ENCODE assay signal across 19 cellular contexts in genomic region chr11:4643682-4644081, GRCh38. TPM values are rescaled to one million over a fixed set of nuclear protein-coding genes. Genes with fewer than 3 reads are reported as not detected.
A peak's percentile ranks its signal among the peaks of the same experiment; 100 is the strongest.
DNase-seq lines count a peak whose midpoint lies in the region; ATAC-seq and TF ChIP-seq lines count a peak whose summit lies in the region.
"Had no signal": no experiment of that assay in that cellular context is flagged by ENCODE, and none has a peak within 500 bp of the region (broad histone marks: within the 10 kb centered on the region; RNA-seq: fewer than 3 reads in every experiment).

A gene with protein sequence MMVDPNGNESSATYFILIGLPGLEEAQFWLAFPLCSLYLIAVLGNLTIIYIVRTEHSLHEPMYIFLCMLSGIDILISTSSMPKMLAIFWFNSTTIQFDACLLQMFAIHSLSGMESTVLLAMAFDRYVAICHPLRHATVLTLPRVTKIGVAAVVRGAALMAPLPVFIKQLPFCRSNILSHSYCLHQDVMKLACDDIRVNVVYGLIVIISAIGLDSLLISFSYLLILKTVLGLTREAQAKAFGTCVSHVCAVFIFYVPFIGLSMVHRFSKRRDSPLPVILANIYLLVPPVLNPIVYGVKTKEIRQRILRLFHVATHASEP (plus strand): TSS chr11:4643982. CDS start chr11:4652527, 8,545 bp downstream.

- H3K27ac Mint-ChIP-seq in MCF 10A (ENCODE audit: low read depth, unreplicated experiment) (peak within 1 kb of the TSS; percentile 17), chondrocyte (ENCODE audit: unreplicated experiment) (peak within 1 kb of the TSS; percentile 10), neural crest cell (ENCODE audit: unreplicated experiment) (peak within 1 kb of the TSS; percentile 83)
- H3K27ac Mint-ChIP-seq in stimulated activated memory B cell treated with anti-CD40 and anti-IgM and Interleukin-4, amounts not matched to agents 10 μg/mL and 1 μg/mL and 100 μg/mL, for 72 hours, result no peak within 1 kb of the TSS
- H3K27ac Mint-ChIP-seq: CD8-positive, alpha-beta T cell had no signal

- TF ChIP-seq CTCF in MCF 10A (IDR thresholded peaks at IDR 0.05; ENCODE audit: unreplicated experiment) (no peak), mammary epithelial cell (conservative IDR thresholded peaks at IDR 0.05 in 1 of 2, IDR thresholded peaks at IDR 0.05 in 1 of 2; ENCODE audit: extremely low read depth in 1 of 2, insufficient read depth in 1 of 2, low read depth in 1 of 2, low read length in 2 of 2) (no peak), chondrocyte (IDR thresholded peaks at IDR 0.05) (no peak), neural crest cell (conservative IDR thresholded peaks at IDR 0.05) (no peak)

- no TSS peak for BruUV-seq in MCF 10A (replicated peaks; lab: Mats Ljungman, UMichigan)
- no TSS peak for BruUV-seq in mammary epithelial cell (replicated peaks; lab: Mats Ljungman, UMichigan)

- H3K27me3 Mint-ChIP-seq in MCF 10A (ENCODE audit: insufficient read depth, unreplicated experiment) (peaks cover 14% of the 10 kb centered on the region), chondrocyte (ENCODE audit: low read depth) (no peaks in the 10 kb centered on the region), neural crest cell (ENCODE audit: low read depth) (peaks cover 13% of the 10 kb centered on the region)
- H3K27me3 Mint-ChIP-seq in stimulated activated memory B cell treated with anti-CD40 and anti-IgM and Interleukin-4, amounts not matched to agents 10 μg/mL and 1 μg/mL and 100 μg/mL, for 72 hours, result peaks cover 9% of the 10 kb centered on the region

- 40% methylated on average over 3 of the region's 3 CpGs for WGBS in mammary epithelial cell (ENCODE audit: low coverage, missing lambda C conversion rate)

- H3K27me3 ChIP-seq in mammary epithelial cell (ENCODE audit: insufficient read depth, low read length), result no peaks in the 10 kb centered on the region
- H3K27me3 ChIP-seq: BE2C had no signal

- CTCF ChIA-PET in MCF 10A (lab: Yijun Ruan, JAX), result no interaction called here
- CTCF ChIA-PET in mammary epithelial cell (lab: Charles Lee; ENCODE audit: low non-redundant PET), result no interaction called here

- H3K79me2 ChIP-seq in mammary epithelial cell (ENCODE audit: insufficient read depth, low read length), result no peaks in the 10 kb centered on the region

- H3K4me1 Mint-ChIP-seq in MCF 10A (ENCODE audit: insufficient read depth, unreplicated experiment) (no peaks in the 10 kb centered on the region), chondrocyte (ENCODE audit: low read depth) (peaks cover 57% of the 10 kb centered on the region), neural crest cell (no peaks in the 10 kb centered on the region)
- no peaks in the 10 kb centered on the region for H3K4me1 Mint-ChIP-seq in stimulated activated memory B cell treated with anti-CD40 and anti-IgM and Interleukin-4, amounts not matched to agents 10 μg/mL and 1 μg/mL and 100 μg/mL, for 72 hours

- H3K9me3 ChIP-seq in mammary epithelial cell (replicated peaks; ENCODE audit: insufficient read depth, low read length), result no peaks in the 10 kb centered on the region
- H3K9me3 ChIP-seq: BE2C had no signal

- peak; percentile 13 for ATAC-seq in stimulated activated memory B cell treated with anti-CD40 and anti-IgM and Interleukin-4, amounts not matched to agents 10 μg/mL and 1 μg/mL and 100 μg/mL, for 72 hours
- ATAC-seq in sciatic nerve, result no peak
- ATAC-seq: CD8-positive, alpha-beta T cell; PC-3 had no signal

- H3K36me3 Mint-ChIP-seq in MCF 10A (ENCODE audit: insufficient read depth, unreplicated experiment) (no peaks in the 10 kb centered on the region), chondrocyte (ENCODE audit: low read depth) (no peaks in the 10 kb centered on the region), neural crest cell (ENCODE audit: low read depth) (no peaks in the 10 kb centered on the region)
- no peaks in the 10 kb centered on the region for H3K36me3 Mint-ChIP-seq in stimulated activated memory B cell treated with anti-CD40 and anti-IgM and Interleukin-4, amounts not matched to agents 10 μg/mL and 1 μg/mL and 100 μg/mL, for 72 hours
- H3K36me3 Mint-ChIP-seq: CD8-positive, alpha-beta T cell had no signal

- H3K9me3 Mint-ChIP-seq in MCF 10A (ENCODE audit: unreplicated experiment), result no peaks in the 10 kb centered on the region
- H3K9me3 Mint-ChIP-seq in chondrocyte (ENCODE audit: low read depth), result no peaks in the 10 kb centered on the region
- no peaks in the 10 kb centered on the region for H3K9me3 Mint-ChIP-seq in neural crest cell
- H3K9me3 Mint-ChIP-seq in stimulated activated memory B cell treated with anti-CD40 and anti-IgM and Interleukin-4, amounts not matched to agents 10 μg/mL and 1 μg/mL and 100 μg/mL, for 72 hours, result no peaks in the 10 kb centered on the region
- H3K9me3 Mint-ChIP-seq: CD8-positive, alpha-beta T cell had no signal

- DNase-seq in MCF 10A (ENCODE audit: unreplicated experiment) (no peak), mammary epithelial cell (no peak), chondrocyte (ENCODE audit: low spot score) (no peak), neural crest cell (ENCODE audit: low read depth, low spot score) (no peak), sciatic nerve (ENCODE audit: low spot score) (no peak), globus pallidus (ENCODE audit: low spot score) (no peak), CD1c-positive myeloid dendritic cell (ENCODE audit: extremely low spot score) (no peak)
- DNase-seq: 8988T; CD8-positive, alpha-beta T cell; HCEC 1CT; NCI-H1436; NCI-H2029; NCI-H2171; NCI-H446 treated with DMSO at 0.1 percent for 48 hours; NCI-H774; PC-3 had no signal

- H3K9ac ChIP-seq in mammary epithelial cell (ENCODE audit: insufficient read depth, low read length), result no peak within 1 kb of the TSS

- no peak within 1 kb of the TSS for H3K4me3 ChIP-seq in mammary epithelial cell (replicated peaks in 1 of 3; ENCODE audit: insufficient read depth in 1 of 3, low read depth in 2 of 3, low read length in 3 of 3)

- H3K27ac ChIP-seq in mammary epithelial cell (ENCODE audit: insufficient read depth, low read depth, low read length), result no peak within 1 kb of the TSS
- H3K27ac ChIP-seq: RWPE1 had no signal

- no peak within 1 kb of the TSS for H2AFZ ChIP-seq in mammary epithelial cell (ENCODE audit: low read depth, low read length)

- intact Hi-C loops in MCF 10A (cut with micrococcal nuclease), result no loop called here
- intact Hi-C loops in mammary epithelial cell (cut with micrococcal nuclease), result no loop called here
- intact Hi-C loops in sciatic nerve (cut with DNase I), result no loop called here

- no peaks in the 10 kb centered on the region for H3K36me3 ChIP-seq in mammary epithelial cell (ENCODE audit: insufficient read depth, low read length)
- H3K36me3 ChIP-seq: BE2C had no signal

- in situ Hi-C loops in mammary epithelial cell (cut with MboI; ENCODE audit: low sequenced_read_pairs in 2 of 2), result no loop called here

- no peak within 1 kb of the TSS for H3K4me2 ChIP-seq in mammary epithelial cell (ENCODE audit: insufficient read depth, low read depth, low read length)

- no peak within 1 kb of the TSS for H3K4me3 Mint-ChIP-seq in MCF 10A (ENCODE audit: unreplicated experiment)
- H3K4me3 Mint-ChIP-seq in chondrocyte (ENCODE audit: unreplicated experiment), result peak within 1 kb of the TSS; percentile 11
- no peak within 1 kb of the TSS for H3K4me3 Mint-ChIP-seq in neural crest cell
- H3K4me3 Mint-ChIP-seq in stimulated activated memory B cell treated with anti-CD40 and anti-IgM and Interleukin-4, amounts not matched to agents 10 μg/mL and 1 μg/mL and 100 μg/mL, for 72 hours, result no peak within 1 kb of the TSS
- H3K4me3 Mint-ChIP-seq: CD8-positive, alpha-beta T cell had no signal

- dilution Hi-C loops in mammary epithelial cell (cut with HindIII; ENCODE audit: low sequenced_read_pairs), result no loop called here

- POLR2A ChIA-PET in MCF 10A (lab: Yijun Ruan, JAX), result no interaction called here

- no peaks in the 10 kb centered on the region for H3K4me1 ChIP-seq in mammary epithelial cell (ENCODE audit: insufficient read depth, low read length)
- H3K4me1 ChIP-seq: BE2C had no signal

- H4K20me1 ChIP-seq in mammary epithelial cell (ENCODE audit: insufficient read depth, low read length), result no peaks in the 10 kb centered on the region

RNA-seq across cellular contexts. Expression of the gene that starts here (rescaled TPM):
- total RNA-seq in MCF 10A (2022) (not detected in 2 replicates), mammary epithelial cell (not detected), chondrocyte (0.22 to 1.6 TPM (median 1.2 TPM) in 3 replicates), neural crest cell (not detected in 2 replicates), sciatic nerve (1.4 TPM)
- not detected for polyA plus RNA-seq in mammary epithelial cell
- not detected for polyA minus RNA-seq in mammary epithelial cell
- total RNA-seq: CD8-positive, alpha-beta T cell; PC-3 had no signal
